In genomic region chr10:71125749-71126107, GRCh38 we compare ENCODE assay signal across 24 cellular contexts.
DNase-seq lines count a peak whose midpoint lies in the region; FAIRE-seq and TF ChIP-seq lines count a peak whose summit lies in the region.
"Had no signal": no experiment of that assay in that cellular context is flagged by ENCODE, and none has a peak within 500 bp of the region (broad histone marks: within the 10 kb centered on the region; RNA-seq: fewer than 3 reads in every experiment).

No MANE protein-coding gene starts in this region.

- peaks cover 0 to 3% of the 10 kb centered on the region in 2 donors for H3K27me3 ChIP-seq in small intestine (ENCODE audit: control insufficient read depth in 2 of 2, insufficient read depth in 2 of 2, low read length in 2 of 2)
- H3K27me3 ChIP-seq: BLaER1 treated with 17β-estradiol and CSF1 and Interleukin-3, amounts not matched to agents 10 nM and 100 nM had no signal

- FAIRE-seq in small intestine (lab: Jason Lieb, UNC), result no peak
- FAIRE-seq: GM12878, HTR-8/SVneo, RCC 7860 had no signal

- no peak overlapping the region for H3K4me3 ChIP-seq in small intestine (ENCODE audit: low read depth in 1 of 2, low read length in 2 of 2)
- H3K4me3 ChIP-seq: BLaER1 treated with 17β-estradiol and CSF1 and Interleukin-3, amounts not matched to agents 10 nM and 100 nM; GM12878; GM23248; HAP-1; SK-N-MC had no signal

- H3K27ac Mint-ChIP-seq in brain, result peak overlapping the region in 3 of 5 experiments; percentile 35 to 47 (median 37)

- no peaks in the 10 kb centered on the region for H3K9me3 ChIP-seq in small intestine (ENCODE audit: control insufficient read depth, low read depth)
- H3K9me3 ChIP-seq: HAP-1 had no signal

- peaks cover 16 to 34% (median 20%) of the 10 kb centered on the region in 5 experiments for H3K9me3 Mint-ChIP-seq in brain

- no peaks in the 10 kb centered on the region for H3K4me1 ChIP-seq in small intestine (ENCODE audit: control insufficient read depth in 2 of 2, insufficient read depth in 1 of 2, low read depth in 1 of 2, low read length in 1 of 2)
- H3K4me1 ChIP-seq: Caco-2 had no signal

- WGBS in small intestine, 3 donors, result 74 to 75% (median 74%) methylated on average over 4 of the region's 4 CpGs

- H3K4me3 Mint-ChIP-seq in brain, result no peak overlapping the region
- H3K4me3 Mint-ChIP-seq: CD4-positive, alpha-beta memory T cell had no signal

- H3K36me3 Mint-ChIP-seq in brain, result no peaks in the 10 kb centered on the region
- H3K36me3 Mint-ChIP-seq: CD4-positive, alpha-beta memory T cell had no signal

- peak; percentile 48 for DNase-seq in activated CD8-positive, alpha-beta memory T cell treated with anti-CD3 and anti-CD28 coated beads for 24 hours
- DNase-seq in activated CD8-positive, alpha-beta memory T cell treated with anti-CD3 and anti-CD28 coated beads, Interleukin-2, amount 50 U/mL, for 4 hours, result no peak
- DNase-seq in islet precursor cell (peak; percentile 40), ureter (ENCODE audit: low spot score) (peak; percentile 15), small intestine (no peak), NCI-H1048 (lab: John Stamatoyannopoulos, UW) (no peak)
- DNase-seq in activated CD4-positive, CD25-positive, alpha-beta regulatory T cell (lab: John Stamatoyannopoulos, UW), result no peak
- DNase-seq: 8988T; Caco-2; CD4-positive, alpha-beta memory T cell; DMS 273 treated with DMSO at 0.1 percent for 48 hours; DMS79 treated with DMSO at 0.1 percent for 48 hours; GM23248; KG1; NCI-H1694; NCI-H446; NCI-H526 had no signal

- no peaks in the 10 kb centered on the region for H3K36me3 ChIP-seq in small intestine (ENCODE audit: control insufficient read depth in 2 of 2, insufficient read depth in 2 of 2, low read length in 2 of 2)
- H3K36me3 ChIP-seq: BLaER1 treated with 17β-estradiol and CSF1 and Interleukin-3, amounts not matched to agents 10 nM and 100 nM; HAP-1 had no signal

- TF ChIP-seq CTCF in brain (conservative IDR thresholded peaks at IDR 0.05), result no peak

- H3K27ac ChIP-seq in small intestine (ENCODE audit: low read depth in 1 of 2, low read length in 1 of 2), result no peak overlapping the region
- H3K27ac ChIP-seq: BLaER1 treated with 17β-estradiol and CSF1 and Interleukin-3, amounts not matched to agents 10 nM and 100 nM; GM23248; SK-N-MC had no signal

- H3K27me3 Mint-ChIP-seq in brain, result peaks cover 7% of the 10 kb centered on the region

- peaks cover 44% of the 10 kb centered on the region for H3K4me1 Mint-ChIP-seq in brain

Comparison
In these comparisons a context has a peak if more than half of its experiments do, and no peak if none do; other contexts are left out.
1. DNase-seq: peak in activated CD8-positive, alpha-beta memory T cell treated with anti-CD3 and anti-CD28 coated beads for 24 hours (single experiment), islet precursor cell (single experiment) and ureter (single experiment); none in activated CD8-positive, alpha-beta memory T cell treated with anti-CD3 and anti-CD28 coated beads, Interleukin-2, amount 50 U/mL, for 4 hours (single experiment), activated CD4-positive, CD25-positive, alpha-beta regulatory T cell (0 of 4), small intestine (single experiment) and NCI-H1048 (single experiment).